Comparison of ENCODE assay signal across 22 cellular contexts in the genomic region with DNA sequence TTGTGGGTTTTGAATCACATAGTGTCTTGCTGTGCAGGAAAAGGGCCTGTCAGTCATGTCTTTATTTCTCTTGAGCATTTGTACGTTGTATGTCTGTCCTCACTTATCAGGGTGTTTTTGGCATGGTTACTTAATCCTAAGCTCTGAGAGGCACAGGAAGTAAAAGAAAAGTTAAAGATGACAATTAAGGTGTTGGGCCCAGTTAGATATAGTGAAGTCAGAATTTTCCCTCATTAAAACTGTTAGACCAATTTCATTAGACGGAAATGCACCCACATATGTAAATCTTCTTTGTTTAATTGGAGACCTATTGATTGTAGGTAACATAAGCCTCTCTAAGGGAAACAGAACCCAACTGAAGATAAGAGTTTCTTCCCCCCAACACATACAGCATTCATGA.
"Had no signal": no experiment of that assay in that cellular context is flagged by ENCODE, and none has a peak within 500 bp of the region (broad histone marks: within the 10 kb centered on the region; RNA-seq: fewer than 3 reads in every experiment).

No MANE protein-coding gene starts in this region.

- H3K27me3 ChIP-seq: brain microvascular endothelial cell, esophagus squamous epithelium, hepatocyte, neutrophil, pancreas, sigmoid colon, spleen, transverse colon, uterus had no signal

- H3K4me1 ChIP-seq: uterus had no signal

- H3K27ac ChIP-seq: brain microvascular endothelial cell, hepatocyte, neutrophil, pancreas, sigmoid colon, transverse colon, uterus had no signal

- ATAC-seq: activated CD8-positive, alpha-beta T cell treated with anti-CD3 and anti-CD28 coated beads, Interleukin-2, amount 10 ng/mL, durations not matched to agents 7 days and 5 days; left colon; natural killer cell treated with Interleukin-12 subunit alpha and Interleukin-12 subunit beta and Interleukin-15 and Interleukin-18, amount 100 ng/mL, for 72 hours; pancreas; stimulated activated memory B cell treated with anti-CD40 and anti-IgM and Interleukin-4, amounts not matched to agents 10 μg/mL and 1 μg/mL and 100 μg/mL, for 72 hours had no signal

- H3K4me3 ChIP-seq: coronary artery, esophagus squamous epithelium, hepatocyte, lung, pancreas, sigmoid colon, spleen, transverse colon, uterus had no signal

- DNase-seq: activated CD4-positive, alpha-beta T cell treated with anti-CD3 and anti-CD28 coated beads, Interleukin-2, amount 10 ng/mL, durations not matched to agents 24 days and 14 days; activated CD8-positive, alpha-beta T cell treated with anti-CD3 and anti-CD28 coated beads, Interleukin-2, amount 10 ng/mL, durations not matched to agents 7 days and 5 days; activated naive CD4-positive, alpha-beta T cell treated with anti-CD3 and anti-CD28 coated beads for 36 hours; activated T-cell treated with anti-CD3 and anti-CD28 coated beads, Interleukin-2, amount 50 U/mL, for 24 hours; brain microvascular endothelial cell; esophagus squamous epithelium; islet precursor cell; left colon; pancreas; sigmoid colon; spleen; stimulated activated CD4-positive, alpha-beta T cell treated with anti-CD3 and anti-CD28 coated beads, Interleukin-4, amount 100 ng/mL, for 4 hours; SW 1271; T-helper 2 cell; transverse colon; uterus had no signal

- H3K36me3 ChIP-seq: brain microvascular endothelial cell, esophagus squamous epithelium, neutrophil, pancreas, sigmoid colon, spleen, transverse colon, uterus had no signal

- H3K9me3 ChIP-seq: esophagus squamous epithelium, neutrophil, pancreas had no signal
